Comparison of ENCODE assay signal across 1 cellular context in the genomic region with DNA sequence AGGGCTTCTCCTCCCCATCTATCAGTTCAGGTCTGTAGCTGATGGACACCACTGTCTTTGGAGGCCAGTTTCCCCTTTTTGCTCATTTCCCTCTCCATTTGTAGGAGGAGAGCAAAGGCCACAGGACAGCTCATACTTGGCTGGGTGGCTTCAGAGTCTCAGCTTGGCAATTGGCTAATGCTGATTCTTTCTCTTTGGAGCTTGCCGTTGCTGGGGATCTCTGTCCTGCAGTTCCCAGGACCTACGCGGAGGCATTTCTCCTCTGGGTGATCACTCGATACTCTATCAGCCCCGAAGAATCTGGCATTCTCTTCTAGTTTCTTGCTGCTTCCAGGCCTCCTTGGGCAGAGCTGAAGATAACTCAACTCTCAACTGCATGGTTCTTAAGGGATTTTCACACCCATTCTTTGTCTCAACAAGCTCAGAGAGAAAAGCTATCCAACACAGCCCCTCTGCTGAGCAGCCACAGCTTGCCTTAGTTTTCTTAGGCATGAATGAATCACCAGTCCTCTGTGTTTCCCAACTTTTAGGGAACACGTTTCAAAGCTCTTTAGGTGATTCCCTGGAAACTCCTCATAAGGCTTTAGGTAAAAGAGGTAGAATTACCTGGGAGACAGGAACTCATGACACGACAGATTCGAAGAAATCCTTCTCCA.
TF ChIP-seq lines count a peak whose summit lies in the region.

No MANE protein-coding gene starts in this region.

TF ChIP-seq in HepG2, 621 proteins besides CTCF, POLR2A, EP300 and RAD21 (continues in another document):
- TF ChIP-seq ZFP91 (CRISPR knock-in tag; IDR thresholded peaks at IDR 0.05; ENCODE audit: borderline replicate concordance) (no peak), RORA (CRISPR knock-in tag; IDR thresholded peaks at IDR 0.05) (no peak), GPN1 (CRISPR knock-in tag; IDR thresholded peaks at IDR 0.05; ENCODE audit: borderline replicate concordance) (no peak), ZNF556 (CRISPR knock-in tag; IDR thresholded peaks at IDR 0.05; ENCODE audit: borderline replicate concordance) (no peak), NCOR1 (IDR thresholded peaks at IDR 0.05; ENCODE audit: borderline replicate concordance, low read length) (no peak), MYC (CRISPR knock-in tag; IDR thresholded peaks at IDR 0.05; ENCODE audit: borderline replicate concordance) (no peak), GTF3A (CRISPR knock-in tag; conservative IDR thresholded peaks at IDR 0.05) (no peak), ZNF383 (CRISPR knock-in tag; IDR thresholded peaks at IDR 0.05; ENCODE audit: borderline replicate concordance) (no peak), ZNF292 (CRISPR knock-in tag; IDR thresholded peaks at IDR 0.05; ENCODE audit: borderline replicate concordance, low read depth) (peak; percentile 60; the same call in 1 of the 2 replicates), HES4 (CRISPR knock-in tag; IDR thresholded peaks at IDR 0.05; ENCODE audit: borderline replicate concordance) (no peak), ZFP1 (CRISPR knock-in tag; IDR thresholded peaks at IDR 0.05) (no peak), KDM2A (CRISPR knock-in tag; IDR thresholded peaks at IDR 0.05; ENCODE audit: borderline replicate concordance, low read depth) (0 out of 2 replicates have a peak, but pooled peaks have one; percentile 25), NFYC (CRISPR knock-in tag; IDR thresholded peaks at IDR 0.05) (0 out of 2 replicates have a peak, but pooled peaks have one; percentile 17), BRD4 (CRISPR knock-in tag; IDR thresholded peaks at IDR 0.05) (no peak), HNF4G (IDR thresholded peaks at IDR 0.05; ENCODE audit: borderline replicate concordance, low read depth, low read length) (no peak), HNF4G (CRISPR knock-in tag; IDR thresholded peaks at IDR 0.05; ENCODE audit: borderline replicate concordance, low read depth) (no peak), SIN3B (IDR thresholded peaks at IDR 0.05; ENCODE audit: low read length) (no peak), XRCC5 (optimal IDR thresholded peaks at IDR 0.05; ENCODE audit: low read length) (peak; percentile 41), SP5 (CRISPR knock-in tag; IDR thresholded peaks at IDR 0.05; ENCODE audit: borderline replicate concordance, low read depth) (no peak), RARG (CRISPR knock-in tag; IDR thresholded peaks at IDR 0.05; ENCODE audit: low read depth) (no peak), CREB1 (IDR thresholded peaks at IDR 0.05) (no peak), CREB1 (CRISPR knock-in tag; IDR thresholded peaks at IDR 0.05) (peak; percentile 33; the same call in 1 of the 2 replicates), ZNF326 (CRISPR knock-in tag; IDR thresholded peaks at IDR 0.05; ENCODE audit: borderline replicate concordance) (no peak), ZNF672 (CRISPR knock-in tag; IDR thresholded peaks at IDR 0.05) (no peak), ZNF644 (CRISPR knock-in tag; IDR thresholded peaks at IDR 0.05; ENCODE audit: low read depth) (peak; percentile 60; the same call in 1 of the 2 replicates), BHLHE40 (IDR thresholded peaks at IDR 0.05; ENCODE audit: low read length) (no peak), HNF4A (CRISPR knock-in tag; IDR thresholded peaks at IDR 0.05) (0 out of 2 replicates have a peak, but pooled peaks have one; percentile 17), ZNF121 (CRISPR knock-in tag; IDR thresholded peaks at IDR 0.05) (no peak), ZNF737 (CRISPR knock-in tag; IDR thresholded peaks at IDR 0.05; ENCODE audit: borderline replicate concordance) (no peak), SMARCE1 (IDR thresholded peaks at IDR 0.05; ENCODE audit: borderline replicate concordance) (no peak), FOSL2 (CRISPR knock-in tag; IDR thresholded peaks at IDR 0.05) (peak; percentile 43; the same call in 1 of the 2 replicates), ZKSCAN8 (CRISPR knock-in tag; IDR thresholded peaks at IDR 0.05; ENCODE audit: borderline replicate concordance) (no peak), NFATC3 (CRISPR knock-in tag; IDR thresholded peaks at IDR 0.05) (no peak), ZNF44 (CRISPR knock-in tag; IDR thresholded peaks at IDR 0.05) (no peak), SP2 (CRISPR knock-in tag; IDR thresholded peaks at IDR 0.05) (no peak), UBTF (CRISPR knock-in tag; IDR thresholded peaks at IDR 0.05) (0 out of 2 replicates have a peak, but pooled peaks have one; percentile 30), YEATS2 (CRISPR knock-in tag; IDR thresholded peaks at IDR 0.05; ENCODE audit: borderline replicate concordance) (peak; percentile 32; the same call in 1 of the 2 replicates), KDM1A (CRISPR knock-in tag; IDR thresholded peaks at IDR 0.05) (no peak), ZMYM2 (CRISPR knock-in tag; IDR thresholded peaks at IDR 0.05) (no peak)
- TF ChIP-seq, protein P1, sequence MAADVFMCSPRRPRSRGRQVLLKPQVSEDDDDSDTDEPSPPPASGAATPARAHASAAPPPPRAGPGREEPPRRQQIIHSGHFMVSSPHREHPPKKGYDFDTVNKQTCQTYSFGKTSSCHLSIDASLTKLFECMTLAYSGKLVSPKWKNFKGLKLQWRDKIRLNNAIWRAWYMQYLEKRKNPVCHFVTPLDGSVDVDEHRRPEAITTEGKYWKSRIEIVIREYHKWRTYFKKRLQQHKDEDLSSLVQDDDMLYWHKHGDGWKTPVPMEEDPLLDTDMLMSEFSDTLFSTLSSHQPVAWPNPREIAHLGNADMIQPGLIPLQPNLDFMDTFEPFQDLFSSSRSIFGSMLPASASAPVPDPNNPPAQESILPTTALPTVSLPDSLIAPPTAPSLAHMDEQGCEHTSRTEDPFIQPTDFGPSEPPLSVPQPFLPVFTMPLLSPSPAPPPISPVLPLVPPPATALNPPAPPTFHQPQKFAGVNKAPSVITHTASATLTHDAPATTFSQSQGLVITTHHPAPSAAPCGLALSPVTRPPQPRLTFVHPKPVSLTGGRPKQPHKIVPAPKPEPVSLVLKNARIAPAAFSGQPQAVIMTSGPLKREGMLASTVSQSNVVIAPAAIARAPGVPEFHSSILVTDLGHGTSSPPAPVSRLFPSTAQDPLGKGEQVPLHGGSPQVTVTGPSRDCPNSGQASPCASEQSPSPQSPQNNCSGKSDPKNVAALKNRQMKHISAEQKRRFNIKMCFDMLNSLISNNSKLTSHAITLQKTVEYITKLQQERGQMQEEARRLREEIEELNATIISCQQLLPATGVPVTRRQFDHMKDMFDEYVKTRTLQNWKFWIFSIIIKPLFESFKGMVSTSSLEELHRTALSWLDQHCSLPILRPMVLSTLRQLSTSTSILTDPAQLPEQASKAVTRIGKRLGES (CRISPR knock-in tag; IDR thresholded peaks at IDR 0.05; ENCODE audit: borderline replicate concordance): no peak
- TF ChIP-seq, protein P2, sequence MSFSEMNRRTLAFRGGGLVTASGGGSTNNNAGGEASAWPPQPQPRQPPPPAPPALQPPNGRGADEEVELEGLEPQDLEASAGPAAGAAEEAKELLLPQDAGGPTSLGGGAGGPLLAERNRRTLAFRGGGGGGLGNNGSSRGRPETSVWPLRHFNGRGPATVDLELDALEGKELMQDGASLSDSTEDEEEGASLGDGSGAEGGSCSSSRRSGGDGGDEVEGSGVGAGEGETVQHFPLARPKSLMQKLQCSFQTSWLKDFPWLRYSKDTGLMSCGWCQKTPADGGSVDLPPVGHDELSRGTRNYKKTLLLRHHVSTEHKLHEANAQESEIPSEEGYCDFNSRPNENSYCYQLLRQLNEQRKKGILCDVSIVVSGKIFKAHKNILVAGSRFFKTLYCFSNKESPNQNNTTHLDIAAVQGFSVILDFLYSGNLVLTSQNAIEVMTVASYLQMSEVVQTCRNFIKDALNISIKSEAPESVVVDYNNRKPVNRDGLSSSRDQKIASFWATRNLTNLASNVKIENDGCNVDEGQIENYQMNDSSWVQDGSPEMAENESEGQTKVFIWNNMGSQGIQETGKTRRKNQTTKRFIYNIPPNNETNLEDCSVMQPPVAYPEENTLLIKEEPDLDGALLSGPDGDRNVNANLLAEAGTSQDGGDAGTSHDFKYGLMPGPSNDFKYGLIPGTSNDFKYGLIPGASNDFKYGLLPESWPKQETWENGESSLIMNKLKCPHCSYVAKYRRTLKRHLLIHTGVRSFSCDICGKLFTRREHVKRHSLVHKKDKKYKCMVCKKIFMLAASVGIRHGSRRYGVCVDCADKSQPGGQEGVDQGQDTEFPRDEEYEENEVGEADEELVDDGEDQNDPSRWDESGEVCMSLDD (CRISPR knock-in tag; IDR thresholded peaks at IDR 0.05; ENCODE audit: borderline replicate concordance): no peak
- TF ChIP-seq, protein P3, sequence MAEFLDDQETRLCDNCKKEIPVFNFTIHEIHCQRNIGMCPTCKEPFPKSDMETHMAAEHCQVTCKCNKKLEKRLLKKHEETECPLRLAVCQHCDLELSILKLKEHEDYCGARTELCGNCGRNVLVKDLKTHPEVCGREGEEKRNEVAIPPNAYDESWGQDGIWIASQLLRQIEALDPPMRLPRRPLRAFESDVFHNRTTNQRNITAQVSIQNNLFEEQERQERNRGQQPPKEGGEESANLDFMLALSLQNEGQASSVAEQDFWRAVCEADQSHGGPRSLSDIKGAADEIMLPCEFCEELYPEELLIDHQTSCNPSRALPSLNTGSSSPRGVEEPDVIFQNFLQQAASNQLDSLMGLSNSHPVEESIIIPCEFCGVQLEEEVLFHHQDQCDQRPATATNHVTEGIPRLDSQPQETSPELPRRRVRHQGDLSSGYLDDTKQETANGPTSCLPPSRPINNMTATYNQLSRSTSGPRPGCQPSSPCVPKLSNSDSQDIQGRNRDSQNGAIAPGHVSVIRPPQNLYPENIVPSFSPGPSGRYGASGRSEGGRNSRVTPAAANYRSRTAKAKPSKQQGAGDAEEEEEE (CRISPR knock-in tag; IDR thresholded peaks at IDR 0.05; ENCODE audit: borderline replicate concordance): no peak
- TF ChIP-seq, protein P4, sequence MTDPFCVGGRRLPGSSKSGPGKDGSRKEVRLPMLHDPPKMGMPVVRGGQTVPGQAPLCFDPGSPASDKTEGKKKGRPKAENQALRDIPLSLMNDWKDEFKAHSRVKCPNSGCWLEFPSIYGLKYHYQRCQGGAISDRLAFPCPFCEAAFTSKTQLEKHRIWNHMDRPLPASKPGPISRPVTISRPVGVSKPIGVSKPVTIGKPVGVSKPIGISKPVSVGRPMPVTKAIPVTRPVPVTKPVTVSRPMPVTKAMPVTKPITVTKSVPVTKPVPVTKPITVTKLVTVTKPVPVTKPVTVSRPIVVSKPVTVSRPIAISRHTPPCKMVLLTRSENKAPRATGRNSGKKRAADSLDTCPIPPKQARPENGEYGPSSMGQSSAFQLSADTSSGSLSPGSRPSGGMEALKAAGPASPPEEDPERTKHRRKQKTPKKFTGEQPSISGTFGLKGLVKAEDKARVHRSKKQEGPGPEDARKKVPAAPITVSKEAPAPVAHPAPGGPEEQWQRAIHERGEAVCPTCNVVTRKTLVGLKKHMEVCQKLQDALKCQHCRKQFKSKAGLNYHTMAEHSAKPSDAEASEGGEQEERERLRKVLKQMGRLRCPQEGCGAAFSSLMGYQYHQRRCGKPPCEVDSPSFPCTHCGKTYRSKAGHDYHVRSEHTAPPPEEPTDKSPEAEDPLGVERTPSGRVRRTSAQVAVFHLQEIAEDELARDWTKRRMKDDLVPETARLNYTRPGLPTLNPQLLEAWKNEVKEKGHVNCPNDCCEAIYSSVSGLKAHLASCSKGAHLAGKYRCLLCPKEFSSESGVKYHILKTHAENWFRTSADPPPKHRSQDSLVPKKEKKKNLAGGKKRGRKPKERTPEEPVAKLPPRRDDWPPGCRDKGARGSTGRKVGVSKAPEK (CRISPR knock-in tag; IDR thresholded peaks at IDR 0.05; ENCODE audit: borderline replicate concordance): no peak
- TF ChIP-seq, protein P5, sequence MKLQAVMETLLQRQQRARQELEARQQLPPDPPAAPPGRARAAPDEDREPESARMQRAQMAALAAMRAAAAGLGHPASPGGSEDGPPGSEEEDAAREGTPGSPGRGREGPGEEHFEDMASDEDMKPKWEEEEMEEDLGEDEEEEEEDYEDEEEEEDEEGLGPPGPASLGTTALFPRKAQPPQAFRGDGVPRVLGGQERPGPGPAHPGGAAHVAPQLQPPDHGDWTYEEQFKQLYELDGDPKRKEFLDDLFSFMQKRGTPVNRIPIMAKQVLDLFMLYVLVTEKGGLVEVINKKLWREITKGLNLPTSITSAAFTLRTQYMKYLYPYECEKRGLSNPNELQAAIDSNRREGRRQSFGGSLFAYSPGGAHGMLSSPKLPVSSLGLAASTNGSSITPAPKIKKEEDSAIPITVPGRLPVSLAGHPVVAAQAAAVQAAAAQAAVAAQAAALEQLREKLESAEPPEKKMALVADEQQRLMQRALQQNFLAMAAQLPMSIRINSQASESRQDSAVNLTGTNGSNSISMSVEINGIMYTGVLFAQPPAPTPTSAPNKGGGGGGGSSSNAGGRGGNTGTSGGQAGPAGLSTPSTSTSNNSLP (IDR thresholded peaks at IDR 0.05; ENCODE audit: low read depth, low read length): no peak
- TF ChIP-seq, protein P6, sequence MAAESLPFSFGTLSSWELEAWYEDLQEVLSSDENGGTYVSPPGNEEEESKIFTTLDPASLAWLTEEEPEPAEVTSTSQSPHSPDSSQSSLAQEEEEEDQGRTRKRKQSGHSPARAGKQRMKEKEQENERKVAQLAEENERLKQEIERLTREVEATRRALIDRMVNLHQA (CRISPR knock-in tag; IDR thresholded peaks at IDR 0.05): no peak
- TF ChIP-seq, protein P7, sequence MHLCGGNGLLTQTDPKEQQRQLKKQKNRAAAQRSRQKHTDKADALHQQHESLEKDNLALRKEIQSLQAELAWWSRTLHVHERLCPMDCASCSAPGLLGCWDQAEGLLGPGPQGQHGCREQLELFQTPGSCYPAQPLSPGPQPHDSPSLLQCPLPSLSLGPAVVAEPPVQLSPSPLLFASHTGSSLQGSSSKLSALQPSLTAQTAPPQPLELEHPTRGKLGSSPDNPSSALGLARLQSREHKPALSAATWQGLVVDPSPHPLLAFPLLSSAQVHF (CRISPR knock-in tag; IDR thresholded peaks at IDR 0.05): no peak
